7 cellular contexts compared by ENCODE assay signal in the genomic region with DNA sequence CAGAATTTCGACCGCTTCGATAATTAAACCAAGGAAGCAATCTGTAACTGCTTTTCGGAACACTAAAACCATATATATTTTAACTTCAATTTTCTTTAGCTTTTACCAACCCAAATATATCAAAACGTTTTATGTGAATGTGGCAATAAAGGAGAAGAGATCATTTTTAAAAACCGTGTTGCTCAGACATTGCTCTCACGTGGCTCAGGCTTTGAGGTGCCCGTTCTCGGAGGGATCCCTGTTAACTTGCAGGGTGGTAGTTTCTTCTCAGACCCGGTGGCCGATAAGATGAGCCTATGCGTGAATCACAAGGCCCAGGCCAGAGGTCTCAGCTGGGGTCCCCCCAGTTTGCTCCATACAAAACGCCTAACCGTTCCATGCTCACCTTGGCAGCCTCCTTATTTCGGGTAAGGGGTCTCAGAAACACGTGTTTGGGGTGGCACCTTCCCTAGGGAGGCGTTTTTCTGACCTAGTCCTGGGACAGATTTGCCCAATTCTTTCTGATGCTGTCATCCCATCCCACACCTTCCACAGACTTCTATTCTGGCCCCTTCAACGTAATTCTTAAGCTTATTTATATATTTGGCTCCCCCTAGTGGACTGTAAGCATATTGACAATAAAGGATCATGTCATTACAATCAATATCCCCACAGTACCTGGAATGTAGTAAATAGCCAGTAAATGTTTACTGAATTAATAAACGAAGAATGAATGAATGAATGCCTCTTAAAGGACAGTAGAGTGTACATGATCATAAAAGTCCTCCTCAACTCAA. TPM values are rescaled to one million over a fixed set of nuclear protein-coding genes. Genes with fewer than 3 reads are reported as not detected.
A peak's percentile ranks its signal among the peaks of the same experiment; 100 is the strongest.
DNase-seq lines count a peak whose midpoint lies in the region; ATAC-seq and TF ChIP-seq lines count a peak whose summit lies in the region.

No MANE protein-coding gene starts in this region.

- no peaks in the 10 kb centered on the region for H3K4me1 ChIP-seq in foreskin keratinocyte

- H3K27ac ChIP-seq in foreskin keratinocyte = no peak overlapping the region

- DNase-seq in GM10248 (ENCODE audit: extremely low spot score) (peak; percentile 73), HUDEP-2 (lab: John Stamatoyannopoulos, UW; ENCODE audit: unreplicated experiment in 76 of 76) (peak in 42 of 76 experiments; percentile 4 to 70 (median 28)), NOMO-1 treated with DMSO at 0.1 percent for 48 hours (lab: John Stamatoyannopoulos, UW; ENCODE audit: unreplicated experiment) (peak; percentile 75), foreskin keratinocyte (peak; percentile 47 to 69), nucleus accumbens (lab: John Stamatoyannopoulos, UW) (peak in 29 of 56 donors; percentile 7 to 48 (median 16))
- peak; percentile 65 for DNase-seq in activated effector memory CD4-positive, alpha-beta T cell treated with anti-CD3 and anti-CD28 coated beads, Interleukin-2, amount 50 U/mL, for 16 hours

- CTCF ChIA-PET in GM10248 (lab: Yijun Ruan, JAX) = interaction anchor here (0.6 to 4.4 kb wide), 96 partner anchors 9 to 1063 kb away, joined by 3 to 84 read pairs (median 4); partner anchors contain the start of gene CMYA5

- peak; percentile 79 for ATAC-seq in foreskin keratinocyte
- no peak for ATAC-seq in HG03039 (IDR thresholded peaks at IDR 0.05; ENCODE audit: unreplicated experiment)

- no peaks in the 10 kb centered on the region for H3K27me3 ChIP-seq in foreskin keratinocyte

- TF ChIP-seq CTCF in GM10248 (IDR thresholded peaks at IDR 0.05; ENCODE audit: control extremely low read depth, extremely low read depth, low read depth, missing control alignments) (peak; percentile 66), foreskin keratinocyte (conservative IDR thresholded peaks at IDR 0.05) (peak; percentile 88)

- POLR2A ChIA-PET in GM10248 (lab: Yijun Ruan, JAX) = interaction anchor here (0.6 kb wide), 1 partner anchor 461 kb away, joined by 3 read pairs; no protein-coding TSS in a partner anchor

RNA-seq across cellular contexts. Expression of gene THBS4, which starts 48.2 kb away (rescaled TPM):
- total RNA-seq in foreskin keratinocyte = 0.67 and 1.1 TPM in 2 replicates
- 0.59 and 0.69 TPM in 2 replicates for polyA plus RNA-seq in foreskin keratinocyte

Comparison
In these comparisons a context has a peak if more than half of its experiments do, and no peak if none do; other contexts are left out.
1. DNase-seq: peak in every context shown above with its lines; median percentile 75 in NOMO-1 treated with DMSO at 0.1 percent for 48 hours; 73 in GM10248; 65 in activated effector memory CD4-positive, alpha-beta T cell treated with anti-CD3 and anti-CD28 coated beads, Interleukin-2, amount 50 U/mL, for 16 hours; 58 in foreskin keratinocyte; 28 in HUDEP-2; 16 in nucleus accumbens.